ENCODE assay signal across 8 cellular contexts in the genomic region with DNA sequence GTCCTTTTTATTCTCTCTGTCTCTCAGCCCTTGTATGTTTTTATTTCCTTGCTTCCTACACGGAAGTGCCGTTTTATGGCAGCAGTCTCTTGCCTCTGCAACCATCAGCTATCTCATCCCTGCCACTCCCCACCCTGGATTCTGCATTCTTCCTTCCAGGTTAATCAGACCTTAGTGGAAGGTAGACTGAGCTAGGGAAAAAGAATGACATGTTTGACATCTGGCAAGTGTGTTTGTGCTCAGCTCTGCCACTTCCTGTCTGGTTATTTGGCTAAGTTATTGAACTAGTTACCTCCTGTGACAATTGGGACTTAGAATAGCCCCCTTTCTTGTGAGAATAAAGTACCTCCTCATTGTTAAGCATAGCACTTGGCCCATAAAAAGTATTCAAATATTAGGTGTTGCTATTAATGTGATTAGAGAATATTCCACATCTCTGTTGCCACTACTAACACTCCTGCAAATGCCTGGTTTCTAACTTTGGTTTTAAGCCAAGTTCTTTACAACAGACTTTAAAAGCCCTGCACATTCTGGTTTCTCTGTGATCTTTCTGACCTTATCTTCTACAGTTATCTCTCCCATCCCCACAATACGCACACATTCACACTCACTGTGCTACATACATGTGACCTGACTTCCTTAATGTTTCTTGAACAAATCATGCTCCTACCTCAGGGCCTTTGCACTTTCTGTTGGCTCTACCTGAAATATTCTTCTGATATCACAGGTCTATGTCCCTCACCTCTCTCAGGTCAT. TPM values are rescaled to one million over a fixed set of nuclear protein-coding genes. Genes with fewer than 3 reads are reported as not detected.
A peak's percentile ranks its signal among the peaks of the same experiment; 100 is the strongest.
DNase-seq lines count a peak whose midpoint lies in the region; ATAC-seq and TF ChIP-seq lines count a peak whose summit lies in the region.

No MANE protein-coding gene starts in this region.

- DNase-seq in SJSA1 (ENCODE audit: low read depth in 1 of 2, low spot score in 2 of 2) (peak in 1 of 2 experiments; percentile 27), left lung (no peak), islet precursor cell (no peak), putamen (ENCODE audit: low spot score) (no peak)
- DNase-seq in stimulated activated CD4-positive, alpha-beta T cell treated with anti-CD3 and anti-CD28 coated beads, Interleukin-4, amount 100 ng/mL, for 24 hours, result no peak

- no peaks in the 10 kb centered on the region for H3K36me3 ChIP-seq in SJSA1
- no peaks in the 10 kb centered on the region for H3K36me3 ChIP-seq in left lung

- intact Hi-C loops in left lung (cut with DNase I), result no loop called here

- no peak for TF ChIP-seq CTCF in left lung (IDR thresholded peaks at IDR 0.05)

- peak overlapping the region; percentile 30 for H3K27ac ChIP-seq in SJSA1
- peak overlapping the region; percentile 9 to 80 for H3K27ac ChIP-seq in left lung

- H3K4me1 ChIP-seq in SJSA1 (replicated peaks) (peaks cover 21% of the 10 kb centered on the region), left lung (peaks cover 5 to 27% of the 10 kb centered on the region in 2 donors)

- H3K27me3 ChIP-seq in SJSA1 (replicated peaks) (no peaks in the 10 kb centered on the region), left lung (no peaks in the 10 kb centered on the region)

- H3K4me3 ChIP-seq in SJSA1 (peak overlapping the region; percentile 11), left lung (peak overlapping the region in 1 of 2 donors; percentile 26)

- ATAC-seq in GM18502 (IDR thresholded peaks at IDR 0.05; ENCODE audit: poor library complexity, unreplicated experiment), result peak; percentile 49
- ATAC-seq in GM21723 (IDR thresholded peaks at IDR 0.05; ENCODE audit: unreplicated experiment), result peak; percentile 50
- ATAC-seq in left lung, result peak; percentile 42
- no peak for ATAC-seq in HG03469 (IDR thresholded peaks at IDR 0.05; ENCODE audit: unreplicated experiment)

- H3K9me3 ChIP-seq in SJSA1 (replicated peaks) (no peaks in the 10 kb centered on the region), left lung (no peaks in the 10 kb centered on the region)

RNA-seq across cellular contexts. Expression of a gene that starts 10.8 kb away (rescaled TPM):
- 30.1 and 34.4 TPM in 2 replicates for total RNA-seq in SJSA1 (2014; rRNA removed; shearing (Covaris generic))
- total RNA-seq in left lung, result 10 to 100 TPM; 37.4 to 37.5 TPM
